9 cellular contexts compared by ENCODE assay signal in the genomic region with DNA sequence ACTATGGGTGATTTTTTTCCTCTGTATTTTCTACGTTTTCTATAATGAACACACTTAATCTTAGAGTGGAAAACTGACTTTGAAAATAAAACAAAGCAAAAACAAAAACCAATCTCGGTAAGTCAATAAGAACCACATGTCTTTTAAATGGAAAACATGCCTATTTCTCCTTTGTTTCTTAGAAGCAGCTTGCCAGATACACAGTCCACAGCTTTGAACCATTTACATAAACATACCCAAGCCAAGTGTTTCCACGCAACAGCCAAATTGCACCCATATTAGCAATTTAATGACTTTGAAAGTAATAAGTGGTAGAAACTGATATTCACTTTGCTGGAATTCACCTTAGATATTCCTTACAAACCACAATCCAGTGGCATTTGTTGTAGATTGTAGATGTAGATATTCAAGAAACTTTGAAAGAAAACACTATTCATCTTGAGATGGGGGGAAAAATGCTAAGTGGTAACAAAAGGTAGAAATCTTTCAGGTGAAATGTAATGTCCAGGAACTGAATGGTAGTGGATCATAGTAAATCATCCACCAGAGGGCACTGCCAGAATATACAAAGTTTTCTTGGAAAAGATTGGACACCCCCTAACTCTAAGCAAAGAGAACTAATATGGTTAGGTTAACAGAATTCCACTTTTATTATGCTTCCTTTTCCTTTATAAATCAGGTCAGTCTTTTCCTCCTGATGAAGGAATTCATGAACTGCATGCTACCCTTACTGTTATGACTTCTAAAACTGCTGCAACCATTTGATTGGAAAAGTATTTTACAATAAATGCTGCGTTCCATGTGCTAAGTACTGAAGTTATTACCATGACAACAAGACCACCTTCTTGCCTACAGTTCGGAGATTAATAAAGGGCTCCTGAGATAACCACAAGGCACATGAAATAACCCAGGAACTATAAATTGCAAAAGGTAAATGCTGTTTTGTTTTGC.
DNase-seq lines count a peak whose midpoint lies in the region; ATAC-seq and TF ChIP-seq lines count a peak whose summit lies in the region.
"Had no signal": no experiment of that assay in that cellular context is flagged by ENCODE, and none has a peak within 500 bp of the region (broad histone marks: within the 10 kb centered on the region; RNA-seq: fewer than 3 reads in every experiment).

No MANE protein-coding gene starts in this region.

- no peaks in the 10 kb centered on the region for H3K27me3 ChIP-seq in spleen (replicated peaks in 1 of 7)

- no peak for TF ChIP-seq POLR2A in spleen (IDR thresholded peaks at IDR 0.05)

- intact Hi-C loops in Right ventricle myocardium superior (cut with DNase I) (loop anchor here (5.0 kb wide), 1 partner anchor 71 kb away; the partner anchor contains the start of gene RERG), spleen (cut with DNase I; ENCODE audit: low total_unique reads) (loop anchor here (10.0 kb wide), 1 partner anchor 73 kb away; the partner anchor contains the start of gene RERG)

- H3K4me3 ChIP-seq in spleen, result no peak overlapping the region

- ATAC-seq in Right ventricle myocardium superior (ENCODE audit: poor library complexity), result peak; percentile 86
- no peak for ATAC-seq in GM18907 (IDR thresholded peaks at IDR 0.05; ENCODE audit: unreplicated experiment)

- H3K36me3 ChIP-seq in spleen, result no peaks in the 10 kb centered on the region

- peaks cover 0 to 31% (median 18%) of the 10 kb centered on the region in 6 donors for H3K4me1 ChIP-seq in spleen

- 68 to 79% (median 71%) methylated on average over 5 of the region's 5 CpGs for WGBS in spleen, 5 donors

- H3K27ac ChIP-seq in spleen, result peak overlapping the region in 6 of 8 donors; percentile 3 to 60 (median 24)

- no peaks in the 10 kb centered on the region for H3K9me3 ChIP-seq in spleen

- TF ChIP-seq CTCF in spleen (IDR thresholded peaks at IDR 0.05 in 8 of 11, conservative IDR thresholded peaks at IDR 0.05 in 3 of 11), result peak in 9 of 11 experiments; percentile 15 to 64 (median 45)

- peak; percentile 46 for DNase-seq in NCI-H1092 treated with DMSO at 0.1 percent for 48 hours (lab: John Stamatoyannopoulos, UW)
- no peak for DNase-seq in NCI-H1092 (lab: John Stamatoyannopoulos, UW)
- peak; percentile 13 for DNase-seq in RPMI8226
- DNase-seq in Right ventricle myocardium superior, result no peak
- DNase-seq in spleen, result no peak
- no peak for DNase-seq in stimulated activated CD4-positive, alpha-beta T cell treated with anti-CD3 and anti-CD28 coated beads, Interleukin-1b, Interleukin-23, amount 100 ng/mL, for 48 hours
- DNase-seq in activated T-cell treated with anti-CD3 and anti-CD28 coated beads, Interleukin-2, amount 50 U/mL, for 1 hour, result no peak
- DNase-seq: CD4-positive, CD25-positive, alpha-beta regulatory T cell had no signal

Comparison
In these comparisons a context has a peak if more than half of its experiments do, and no peak if none do; other contexts are left out.
1. DNase-seq: peak in NCI-H1092 treated with DMSO at 0.1 percent for 48 hours (single experiment) and RPMI8226 (single experiment); none in NCI-H1092 (single experiment), Right ventricle myocardium superior (single experiment), spleen (single experiment), stimulated activated CD4-positive, alpha-beta T cell treated with anti-CD3 and anti-CD28 coated beads, Interleukin-1b, Interleukin-23, amount 100 ng/mL, for 48 hours (single experiment) and activated T-cell treated with anti-CD3 and anti-CD28 coated beads, Interleukin-2, amount 50 U/mL, for 1 hour (single experiment).